Comparison of ENCODE assay signal across 9 cellular contexts in the genomic region with DNA sequence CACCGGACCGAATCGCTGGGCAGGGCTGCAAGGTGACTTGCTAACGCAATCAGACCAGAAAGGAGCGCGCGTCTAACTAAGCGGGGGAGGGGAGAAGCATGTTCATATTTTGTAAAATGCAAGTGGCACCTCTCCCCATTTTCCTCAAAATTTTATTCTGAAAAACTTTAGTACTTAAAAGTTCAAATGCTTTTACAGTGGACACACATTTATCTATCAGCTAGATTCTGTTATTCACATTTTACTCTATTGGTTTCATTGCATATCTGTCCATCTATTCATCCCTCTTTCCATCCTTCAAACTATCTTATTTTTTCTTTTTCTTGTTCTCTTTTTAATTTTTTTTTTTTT. TPM values are rescaled to one million over a fixed set of nuclear protein-coding genes. Genes with fewer than 3 reads are reported as not detected.
A peak's percentile ranks its signal among the peaks of the same experiment; 100 is the strongest.
DNase-seq lines count a peak whose midpoint lies in the region; ATAC-seq and TF ChIP-seq lines count a peak whose summit lies in the region.
"Had no signal": no experiment of that assay in that cellular context is flagged by ENCODE, and none has a peak within 500 bp of the region (broad histone marks: within the 10 kb centered on the region; RNA-seq: fewer than 3 reads in every experiment).

No MANE protein-coding gene starts in this region.

- H3K9ac ChIP-seq in adipocyte (ENCODE audit: low read length) (peak overlapping the region; percentile 40), mesenchymal stem cell (ENCODE audit: low read length) (peak overlapping the region; percentile 64)

- no peak overlapping the region for H3K4ac ChIP-seq in mesenchymal stem cell (ENCODE audit: low read depth in 1 of 2, low read length in 2 of 2)

- H3K4me2 ChIP-seq in mesenchymal stem cell (ENCODE audit: low read length, poor library complexity, severe bottlenecking) = peak overlapping the region; percentile 88

- no peak overlapping the region for H3K18ac ChIP-seq in mesenchymal stem cell (ENCODE audit: low read depth in 1 of 2, low read length in 2 of 2)

- intact Hi-C loops in left ventricle myocardium inferior (cut with micrococcal nuclease) = no loop called here
- intact Hi-C loops in upper lobe of right lung (cut with DNase I) = no loop called here

- TF ChIP-seq CTCF in left ventricle myocardium inferior (IDR thresholded peaks at IDR 0.05; ENCODE audit: borderline replicate concordance) (no peak), right atrium auricular region (IDR thresholded peaks at IDR 0.05) (peak in 1 of 2 donors; percentile 8), upper lobe of right lung (IDR thresholded peaks at IDR 0.05) (no peak)

- H2AK5ac ChIP-seq in mesenchymal stem cell (ENCODE audit: low read length, severe bottlenecking) = no peak overlapping the region

- WGBS in mesenchymal stem cell = no CpG with 5 or more reads among the region's 8 CpGs

- peak overlapping the region; percentile 54 for H3K4me3 ChIP-seq in left ventricle myocardium inferior
- peak overlapping the region in 1 of 2 donors; percentile 29 for H3K4me3 ChIP-seq in right atrium auricular region
- peak overlapping the region; percentile 72 for H3K4me3 ChIP-seq in adipocyte (ENCODE audit: low read length)
- peak overlapping the region in 1 of 2 experiments; percentile 77 for H3K4me3 ChIP-seq in mesenchymal stem cell (ENCODE audit: insufficient read depth in 1 of 2, low read depth in 1 of 2, low read length in 2 of 2)
- no peak overlapping the region for H3K4me3 ChIP-seq in upper lobe of right lung

- H2BK12ac ChIP-seq in mesenchymal stem cell (ENCODE audit: low read length in 2 of 2) = no peak overlapping the region

- DNase-seq in left ventricle myocardium inferior (no peak), right atrium auricular region (ENCODE audit: low spot score) (no peak), adipocyte (ENCODE audit: low read depth) (no peak), mesenchymal stem cell (no peak), upper lobe of right lung (no peak)
- no peak for DNase-seq in central memory CD4-positive, alpha-beta T cell
- no peak for DNase-seq in activated CD4-positive, alpha-beta T cell treated with anti-CD3 and anti-CD28 coated beads, Interleukin-2, amount 50 U/mL, for 48 hours
- DNase-seq: NCI-H187 treated with DMSO at 0.1 percent for 48 hours had no signal

- H3K23ac ChIP-seq in mesenchymal stem cell (ENCODE audit: low read length in 2 of 2) = no peak overlapping the region

- no peaks in the 10 kb centered on the region for H3K79me1 ChIP-seq in mesenchymal stem cell (replicated peaks; ENCODE audit: low read length, poor library complexity, severe bottlenecking)

- no peak overlapping the region for H2BK120ac ChIP-seq in mesenchymal stem cell (ENCODE audit: low read depth, low read length)

- H2AFZ ChIP-seq in mesenchymal stem cell (ENCODE audit: low read depth, low read length) = no peak overlapping the region

- H3K14ac ChIP-seq in mesenchymal stem cell (ENCODE audit: low read length in 2 of 2) = no peak overlapping the region

- H3K27me3 ChIP-seq in left ventricle myocardium inferior (ENCODE audit: low read depth) (peaks cover 4% of the 10 kb centered on the region), right atrium auricular region (no peaks in the 10 kb centered on the region), adipocyte (replicated peaks; ENCODE audit: control insufficient read depth, insufficient read depth, low read length) (peaks cover 24% of the 10 kb centered on the region), mesenchymal stem cell (ENCODE audit: control insufficient read depth in 1 of 2, insufficient read depth in 1 of 2, low read length in 2 of 2) (peaks cover 13 to 29% of the 10 kb centered on the region in 2 experiments), upper lobe of right lung (no peaks in the 10 kb centered on the region)

- H3K36me3 ChIP-seq in left ventricle myocardium inferior = no peaks in the 10 kb centered on the region
- no peaks in the 10 kb centered on the region for H3K36me3 ChIP-seq in right atrium auricular region
- H3K36me3 ChIP-seq in adipocyte (ENCODE audit: control insufficient read depth, insufficient read depth, low read length, severe bottlenecking) = no peaks in the 10 kb centered on the region
- no peaks in the 10 kb centered on the region for H3K36me3 ChIP-seq in mesenchymal stem cell (ENCODE audit: control insufficient read depth in 1 of 2, insufficient read depth in 2 of 2, low read depth in 1 of 2, low read length in 2 of 2)
- H3K36me3 ChIP-seq in upper lobe of right lung = no peaks in the 10 kb centered on the region

- no peak overlapping the region for H4K8ac ChIP-seq in mesenchymal stem cell (ENCODE audit: low read length)

- no peak overlapping the region for H2BK5ac ChIP-seq in mesenchymal stem cell (ENCODE audit: low read depth, low read length, poor library complexity, severe bottlenecking)

- H3K9me3 ChIP-seq in left ventricle myocardium inferior (replicated peaks) (no peaks in the 10 kb centered on the region), right atrium auricular region (no peaks in the 10 kb centered on the region), adipocyte (ENCODE audit: control insufficient read depth, low read length) (peaks cover 8% of the 10 kb centered on the region), mesenchymal stem cell (ENCODE audit: control insufficient read depth, low read length) (peaks cover 7% of the 10 kb centered on the region), upper lobe of right lung (no peaks in the 10 kb centered on the region)

- no peak for ATAC-seq in HG03097 (IDR thresholded peaks at IDR 0.05; ENCODE audit: low FRiP score, unreplicated experiment)
- no peak for ATAC-seq in upper lobe of right lung

- H3K27ac ChIP-seq in left ventricle myocardium inferior (replicated peaks) (no peak overlapping the region), right atrium auricular region (no peak overlapping the region), mesenchymal stem cell (ENCODE audit: low read length, poor library complexity, severe bottlenecking) (no peak overlapping the region), upper lobe of right lung (no peak overlapping the region)

- no peak overlapping the region for H2BK15ac ChIP-seq in mesenchymal stem cell (ENCODE audit: low read depth, poor library complexity, severe bottlenecking)

- H3K4me1 ChIP-seq in left ventricle myocardium inferior (peaks cover 9% of the 10 kb centered on the region), right atrium auricular region (peaks cover 0 to 10% of the 10 kb centered on the region in 2 donors), adipocyte (ENCODE audit: control insufficient read depth, insufficient read depth, low read length) (peaks cover 4% of the 10 kb centered on the region), mesenchymal stem cell (ENCODE audit: control insufficient read depth, insufficient read depth, low read depth, low read length) (peaks cover 3% of the 10 kb centered on the region), upper lobe of right lung (peaks cover 7% of the 10 kb centered on the region)

- H4K91ac ChIP-seq in mesenchymal stem cell (ENCODE audit: low read length) = no peak overlapping the region

RNA-seq across cellular contexts. Expression of a gene that starts 46.1 kb away (rescaled TPM):
- total RNA-seq in left ventricle myocardium inferior = 4.0 TPM
- total RNA-seq in right atrium auricular region = 1 to 10 TPM; 4.1 TPM
- polyA plus RNA-seq in mesenchymal stem cell (2013, experiment 1 of 2) = 1.3 TPM
- polyA plus RNA-seq in mesenchymal stem cell (2013, experiment 2 of 2) = 1.3 TPM
- 4.7 TPM for total RNA-seq in upper lobe of right lung
